9 cellular contexts compared by ENCODE assay signal in genomic region chr19:4373601-4374441, GRCh38. TPM values are rescaled to one million over a fixed set of nuclear protein-coding genes. Genes with fewer than 3 reads are reported as not detected.
DNase-seq lines count a peak whose midpoint lies in the region; ATAC-seq lines count a peak whose summit lies in the region.
"Had no signal": no experiment of that assay in that cellular context is flagged by ENCODE, and none has a peak within 500 bp of the region (broad histone marks: within the 10 kb centered on the region; RNA-seq: fewer than 3 reads in every experiment).

No MANE protein-coding gene starts in this region.

- peaks cover 0 to 7% of the 10 kb centered on the region in 2 donors for H3K36me3 ChIP-seq in muscle layer of duodenum (ENCODE audit: control insufficient read depth in 1 of 2, insufficient read depth in 2 of 2, low read length in 2 of 2)
- no peaks in the 10 kb centered on the region for H3K36me3 ChIP-seq in aorta (ENCODE audit: control insufficient read depth in 1 of 2, insufficient read depth in 2 of 2, low read length in 1 of 2)

- no peaks in the 10 kb centered on the region for H3K27me3 Mint-ChIP-seq in dendritic cell treated with granulocyte-macrophage colony-stimulating factor and Interleukin-4, amounts not matched to agents 40 ng/mL and 50 ng/mL, for 4 days

- H3K27ac ChIP-seq in muscle layer of duodenum (ENCODE audit: low read length) (peak overlapping the region; percentile 80), aorta (ENCODE audit: low read depth in 1 of 2, low read length in 2 of 2) (peak overlapping the region; percentile 69 to 88)

- peaks cover 66% of the 10 kb centered on the region for H3K36me3 Mint-ChIP-seq in dendritic cell treated with granulocyte-macrophage colony-stimulating factor and Interleukin-4, amounts not matched to agents 40 ng/mL and 50 ng/mL, for 4 days (ENCODE audit: low read depth)

- 2 to 6% methylated on average over 24 of the region's 24 CpGs for WGBS in aorta, 2 donors

- H3K4me1 Mint-ChIP-seq in dendritic cell treated with granulocyte-macrophage colony-stimulating factor and Interleukin-4, amounts not matched to agents 40 ng/mL and 50 ng/mL, for 4 days (ENCODE audit: low read depth), result peaks cover 97% of the 10 kb centered on the region

- intact Hi-C loops in Right ventricle myocardium inferior (cut with DNase I) (loop anchor here (2.0 kb wide), 1 partner anchor 27 kb away; the partner anchor contains the start of gene SH3GL1), cardiac septum (cut with DNase I) (no loop called here), aorta (cut with DNase I) (loop anchor here in 1 of 2 donors (2.0 kb wide), 1 partner anchor 31 kb away; the partner anchor contains the start of gene MPND)
- intact Hi-C loops in dendritic cell treated with granulocyte-macrophage colony-stimulating factor and Interleukin-4, amounts not matched to agents 40 ng/mL and 50 ng/mL, for 4 days (cut with micrococcal nuclease), result no loop called here

- ATAC-seq in Right ventricle myocardium inferior (peak; percentile 50), aorta (ENCODE audit: low FRiP score) (peak; percentile 39), HG03159 (IDR thresholded peaks at IDR 0.05; ENCODE audit: unreplicated experiment) (no peak)

- H3K9me3 Mint-ChIP-seq in dendritic cell treated with granulocyte-macrophage colony-stimulating factor and Interleukin-4, amounts not matched to agents 40 ng/mL and 50 ng/mL, for 4 days, result no peaks in the 10 kb centered on the region

- H3K4me1 ChIP-seq in muscle layer of duodenum (ENCODE audit: control insufficient read depth in 1 of 2, insufficient read depth in 2 of 2, low read length in 2 of 2) (peaks cover 35 to 78% of the 10 kb centered on the region in 2 donors), aorta (ENCODE audit: control insufficient read depth in 1 of 2, insufficient read depth in 2 of 2, low read length in 2 of 2) (peaks cover 0 to 6% of the 10 kb centered on the region in 2 donors)

- H3K4me3 Mint-ChIP-seq in dendritic cell treated with granulocyte-macrophage colony-stimulating factor and Interleukin-4, amounts not matched to agents 40 ng/mL and 50 ng/mL, for 4 days, result peak overlapping the region; percentile 41

- H3K4me3 ChIP-seq in muscle layer of duodenum (ENCODE audit: low read depth in 1 of 2, low read length in 2 of 2) (peak overlapping the region in 1 of 2 donors; percentile 26), aorta (ENCODE audit: low read length in 2 of 2) (no peak overlapping the region)

- peak overlapping the region; percentile 91 for H3K27ac Mint-ChIP-seq in dendritic cell treated with granulocyte-macrophage colony-stimulating factor and Interleukin-4, amounts not matched to agents 40 ng/mL and 50 ng/mL, for 4 days

- H3K9me3 ChIP-seq in muscle layer of duodenum (ENCODE audit: control insufficient read depth in 1 of 2, low read length in 2 of 2) (no peaks in the 10 kb centered on the region), aorta (ENCODE audit: control insufficient read depth, low read length) (no peaks in the 10 kb centered on the region)

- DNase-seq in Right ventricle myocardium inferior (ENCODE audit: missing footprints), result peak; percentile 79
- DNase-seq in cardiac septum (ENCODE audit: low spot score), result no peak
- DNase-seq in aorta, result peak in 1 of 2 donors; percentile 77
- no peak for DNase-seq in iPS-NIHi11 (ENCODE audit: low spot score)
- no peak for DNase-seq in SK-N-DZ (ENCODE audit: low spot score)
- DNase-seq: NCI-H524 had no signal

- H3K27me3 ChIP-seq in muscle layer of duodenum (ENCODE audit: low read depth, low read length) (no peaks in the 10 kb centered on the region), aorta (ENCODE audit: control insufficient read depth in 1 of 2, insufficient read depth in 2 of 2, low read length in 1 of 2) (no peaks in the 10 kb centered on the region)

RNA-seq across cellular contexts. Expression of gene SH3GL1, which starts 26.5 kb away (rescaled TPM):
- total RNA-seq in Right ventricle myocardium inferior, result 22.0 TPM
- total RNA-seq in cardiac septum, result 22.0 TPM
- total RNA-seq in aorta, result 10 to 100 TPM; 66.5 to 69.7 TPM
- 10 to 100 TPM; 37.7 to 48.6 TPM for polyA plus RNA-seq in aorta
- polyA plus RNA-seq in SK-N-DZ (2014; cell fraction: cytosol; rRNA removed), result 47.0 and 62.2 TPM in 2 replicates
- 41.5 and 42.2 TPM in 2 replicates for polyA plus RNA-seq in SK-N-DZ (2014; cell fraction: nucleus; rRNA removed)

RNA-seq across cellular contexts. Expression of gene CHAF1A, which starts 28.6 kb away (rescaled TPM):
- total RNA-seq in Right ventricle myocardium inferior, result 5.9 TPM
- total RNA-seq in cardiac septum, result 5.1 TPM
- 1 to 10 TPM; 6.5 to 7.0 TPM for total RNA-seq in aorta
- polyA plus RNA-seq in aorta, result 1 to 10 TPM; 5.2 to 9.3 TPM
- 44.2 and 55.5 TPM in 2 replicates for polyA plus RNA-seq in SK-N-DZ (2014; cell fraction: cytosol; rRNA removed)
- 54.0 and 71.2 TPM in 2 replicates for polyA plus RNA-seq in SK-N-DZ (2014; cell fraction: nucleus; rRNA removed)

RNA-seq across cellular contexts. Expression of gene MPND, which starts 30.5 kb away (rescaled TPM):
- total RNA-seq in Right ventricle myocardium inferior (21.0 TPM), cardiac septum (14.9 TPM), aorta (10 to 100 TPM; 13.5 to 14.3 TPM)
- polyA plus RNA-seq in aorta, result 10 to 100 TPM; 16.0 to 17.9 TPM
- 8.7 and 15.5 TPM in 2 replicates for polyA plus RNA-seq in SK-N-DZ (2014; cell fraction: cytosol; rRNA removed)
- 14.1 and 19.4 TPM in 2 replicates for polyA plus RNA-seq in SK-N-DZ (2014; cell fraction: nucleus; rRNA removed)

RNA-seq across cellular contexts. Expression of gene STAP2, which starts 35.2 kb away (rescaled TPM):
- 4.3 TPM for total RNA-seq in Right ventricle myocardium inferior
- total RNA-seq in cardiac septum, result 0.83 TPM
- 1 to 10 TPM; 1.9 to 2.2 TPM for total RNA-seq in aorta
- 10 to 100 TPM in 1 of 2 donors, under 1 TPM in 1; 0.13 to 27.8 TPM for polyA plus RNA-seq in aorta
- 3.9 and 6.6 TPM in 2 replicates for polyA plus RNA-seq in SK-N-DZ (2014; cell fraction: cytosol; rRNA removed)
- polyA plus RNA-seq in SK-N-DZ (2014; cell fraction: nucleus; rRNA removed), result 3.0 and 7.3 TPM in 2 replicates
